In genomic region chr1:41308520-41308919, GRCh38 we compare ENCODE assay signal across 3 cellular contexts. TPM values are rescaled to one million over a fixed set of nuclear protein-coding genes. Genes with fewer than 3 reads are reported as not detected.
"Had no signal": no experiment of that assay in that cellular context is flagged by ENCODE, and none has a peak within 500 bp of the region (broad histone marks: within the 10 kb centered on the region; RNA-seq: fewer than 3 reads in every experiment).

No MANE protein-coding gene starts in this region.

RNA-seq across cellular contexts. Expression of gene FOXO6, which starts 52.7 kb away (rescaled TPM):
- total RNA-seq: mesenteric fat pad; natural killer cell treated with Interleukin-12 subunit alpha and Interleukin-12 subunit beta and Interleukin-15 and Interleukin-18, amount 100 ng/mL, for 72 hours had no signal
- polyA plus RNA-seq: mammary epithelial cell had no signal
